11 cellular contexts compared by ENCODE assay signal in the genomic region with DNA sequence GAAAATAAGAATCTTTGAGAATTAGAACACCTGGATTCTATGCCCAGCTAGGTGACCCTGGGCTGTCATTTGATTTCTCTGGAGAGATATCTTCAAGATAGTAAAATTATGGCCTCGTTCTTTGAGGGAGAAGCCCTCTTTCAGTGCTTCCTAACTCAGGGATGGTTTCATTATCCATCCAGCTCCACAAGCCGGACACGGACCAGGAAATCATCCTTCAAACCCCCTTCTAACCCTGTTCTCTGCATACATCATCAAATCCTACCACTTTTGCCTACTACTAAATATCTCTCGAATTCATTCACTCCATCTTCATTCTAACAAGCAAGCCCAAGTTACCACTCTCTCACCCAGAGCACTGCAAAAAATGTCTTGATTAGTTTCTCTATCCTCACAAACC. TPM values are rescaled to one million over a fixed set of nuclear protein-coding genes. Genes with fewer than 3 reads are reported as not detected.
A peak's percentile ranks its signal among the peaks of the same experiment; 100 is the strongest.
DNase-seq lines count a peak whose midpoint lies in the region; ATAC-seq, FAIRE-seq and TF ChIP-seq lines count a peak whose summit lies in the region.
"Had no signal": no experiment of that assay in that cellular context is flagged by ENCODE, and none has a peak within 500 bp of the region (broad histone marks: within the 10 kb centered on the region; RNA-seq: fewer than 3 reads in every experiment).

No MANE protein-coding gene starts in this region.

- peak overlapping the region; percentile 59 for H3K27ac Mint-ChIP-seq in CD8-positive, alpha-beta T cell
- peak overlapping the region in 7 of 9 donors; percentile 5 to 70 (median 47) for H3K27ac Mint-ChIP-seq in naive thymus-derived CD4-positive, alpha-beta T cell

- H3K4me1 Mint-ChIP-seq in CD8-positive, alpha-beta T cell (ENCODE audit: low read depth): peaks cover 55% of the 10 kb centered on the region
- peaks cover 52 to 85% (median 71%) of the 10 kb centered on the region in 7 donors for H3K4me1 Mint-ChIP-seq in naive thymus-derived CD4-positive, alpha-beta T cell

- H3K9ac ChIP-seq in HUES48 (ENCODE audit: low read depth, low read length) (no peak overlapping the region; the same call in 1 of the 2 replicates), K562 (ENCODE audit: insufficient read depth in 1 of 2, low read depth in 2 of 2, low read length in 2 of 2) (no peak overlapping the region)

- 96% methylated on average over 3 of the region's 4 CpGs for WGBS in K562 (ENCODE audit: insufficient coverage, low coverage, missing lambda C conversion rate)

- no peaks in the 10 kb centered on the region for H3K9me3 Mint-ChIP-seq in CD8-positive, alpha-beta T cell
- no peaks in the 10 kb centered on the region for H3K9me3 Mint-ChIP-seq in naive thymus-derived CD4-positive, alpha-beta T cell

- POLR2A ChIA-PET in CD8-positive, alpha-beta T cell (lab: Charles Lee): no interaction called here
- POLR2A ChIA-PET in K562 (lab: Yijun Ruan, JAX): interaction anchor here (0.9 kb wide), 2 partner anchors 20 to 108 kb away, joined by 3 to 4 read pairs; no protein-coding TSS in a partner anchor
- POLR2A ChIA-PET in naive thymus-derived CD4-positive, alpha-beta T cell (lab: Charles Lee): no interaction called here

- no peak overlapping the region for H3K4me3 ChIP-seq in CD8-positive, alpha-beta T cell (ENCODE audit: low read depth, low read length)
- H3K4me3 ChIP-seq in HUES48 (ENCODE audit: low read depth, low read length): no peak overlapping the region
- no peak overlapping the region for H3K4me3 ChIP-seq in K562
- H3K4me3 ChIP-seq in naive thymus-derived CD4-positive, alpha-beta T cell (ENCODE audit: low read length): no peak overlapping the region

- no peak for TF ChIP-seq POLR2A in K562 (conservative IDR thresholded peaks at IDR 0.05)

- no peak for ATAC-seq in CD8-positive, alpha-beta T cell
- ATAC-seq in K562 (no peak), HG02885 (IDR thresholded peaks at IDR 0.05; ENCODE audit: poor library complexity, unreplicated experiment) (no peak)
- ATAC-seq in naive thymus-derived CD4-positive, alpha-beta T cell: no peak
- no peak for ATAC-seq in activated CD4-positive, CD25-positive, alpha-beta regulatory T cell treated with anti-CD3 and anti-CD28 coated beads, Interleukin-2, amount 50 U/mL, for 24 hours

- H4K20me1 ChIP-seq in K562 (replicated peaks; ENCODE audit: control insufficient read depth, insufficient read depth, low read length): no peaks in the 10 kb centered on the region

- H3K36me3 Mint-ChIP-seq in CD8-positive, alpha-beta T cell: peaks cover 29% of the 10 kb centered on the region
- peaks cover 3 to 44% (median 24%) of the 10 kb centered on the region in 5 donors for H3K36me3 Mint-ChIP-seq in naive thymus-derived CD4-positive, alpha-beta T cell

- TF ChIP-seq RAD21 in K562 (CRISPR knock-in tag; conservative IDR thresholded peaks at IDR 0.05 in 1 of 2, IDR thresholded peaks at IDR 0.05 in 1 of 2): no peak

- TF ChIP-seq CTCF in CD8-positive, alpha-beta T cell (IDR thresholded peaks at IDR 0.05): no peak
- no peak for TF ChIP-seq CTCF in K562 (IDR thresholded peaks at IDR 0.05 in 2 of 3, conservative IDR thresholded peaks at IDR 0.05 in 1 of 3; ENCODE audit: insufficient read depth in 2 of 3, low read depth in 1 of 3, low read length in 3 of 3)

- in situ Hi-C loops in K562 (cut with MboI): no loop called here

- peaks cover 33% of the 10 kb centered on the region for H3K4me1 ChIP-seq in CD8-positive, alpha-beta T cell (ENCODE audit: insufficient read depth, low read length)
- peaks cover 69% of the 10 kb centered on the region for H3K4me1 ChIP-seq in HUES48 (ENCODE audit: control insufficient read depth, insufficient read depth, low read length)
- H3K4me1 ChIP-seq in K562 (replicated peaks in 1 of 2; ENCODE audit: control insufficient read depth in 2 of 2, insufficient read depth in 2 of 2, low read length in 2 of 2): no peaks in the 10 kb centered on the region
- peaks cover 14 to 15% of the 10 kb centered on the region in 2 donors for H3K4me1 ChIP-seq in naive thymus-derived CD4-positive, alpha-beta T cell (ENCODE audit: control insufficient read depth in 2 of 2, insufficient read depth in 2 of 2, low read length in 2 of 2)

- TF ChIP-seq EP300 in K562 (IDR thresholded peaks at IDR 0.05; ENCODE audit: low read length): no peak

- FAIRE-seq in K562 (lab: Jason Lieb, UNC): no peak
- FAIRE-seq: small intestine had no signal

- H3K4me2 ChIP-seq in K562 (ENCODE audit: insufficient read depth, low read length): no peak overlapping the region

- H3K27me3 Mint-ChIP-seq in CD8-positive, alpha-beta T cell (ENCODE audit: low read depth): no peaks in the 10 kb centered on the region
- no peaks in the 10 kb centered on the region for H3K27me3 Mint-ChIP-seq in naive thymus-derived CD4-positive, alpha-beta T cell

- no peak overlapping the region for H3K27ac ChIP-seq in CD8-positive, alpha-beta T cell (ENCODE audit: low read depth, low read length)
- H3K27ac ChIP-seq in HUES48 (ENCODE audit: low read depth, low read length): peak overlapping the region; percentile 83
- no peak overlapping the region for H3K27ac ChIP-seq in K562 (ENCODE audit: extremely low read depth, low read depth, low read length)
- no peak overlapping the region for H3K27ac ChIP-seq in naive thymus-derived CD4-positive, alpha-beta T cell (ENCODE audit: low read depth, low read length)

- intact Hi-C loops in CD8-positive, alpha-beta T cell (cut with DNase I, micrococcal nuclease): no loop called here
- intact Hi-C loops in K562 (cut with micrococcal nuclease) (no loop called here), posterior cingulate gyrus (cut with DNase I) (no loop called here)
- intact Hi-C loops in naive thymus-derived CD4-positive, alpha-beta T cell (cut with micrococcal nuclease): loop anchor here in 1 of 2 donors (2.0 kb wide), 1 partner anchor 57 kb away; the partner anchor contains the start of gene MAPKAP1

- CTCF ChIA-PET in CD8-positive, alpha-beta T cell (lab: Charles Lee): interaction anchor here (0.6 kb wide), 1 partner anchor 47 kb away, joined by 4 read pairs; no protein-coding TSS in a partner anchor
- CTCF ChIA-PET in K562 (lab: Yijun Ruan, JAX; ENCODE audit: low intra/inter-chr PET ratio): no interaction called here
- CTCF ChIA-PET in naive thymus-derived CD4-positive, alpha-beta T cell (lab: Charles Lee): no interaction called here

- no peak for DNase-seq in CD8-positive, alpha-beta T cell
- DNase-seq in K562 (ENCODE audit: extremely low read depth in 1 of 4, low spot score in 3 of 4): no peak
- DNase-seq in naive thymus-derived CD4-positive, alpha-beta T cell: no peak
- no peak for DNase-seq in posterior cingulate gyrus
- DNase-seq in dedifferentiated amniotic fluid mesenchymal stem cell (ENCODE audit: extremely low spot score): no peak
- DNase-seq: DND-41, foreskin melanocyte, small intestine had no signal

- H3K9me1 ChIP-seq in K562 (ENCODE audit: control insufficient read depth, insufficient read depth, low read length): no peaks in the 10 kb centered on the region

- H3K27me3 ChIP-seq in CD8-positive, alpha-beta T cell (ENCODE audit: insufficient read depth, low read length): no peaks in the 10 kb centered on the region
- no peaks in the 10 kb centered on the region for H3K27me3 ChIP-seq in HUES48 (ENCODE audit: control insufficient read depth, insufficient read depth, low read length)
- H3K27me3 ChIP-seq in K562 (ENCODE audit: control insufficient read depth in 2 of 2, insufficient read depth in 2 of 2, low read length in 2 of 2): no peaks in the 10 kb centered on the region
- H3K27me3 ChIP-seq in naive thymus-derived CD4-positive, alpha-beta T cell (ENCODE audit: control insufficient read depth in 2 of 2, insufficient read depth in 2 of 2, low read length in 2 of 2): no peaks in the 10 kb centered on the region

- no peaks in the 10 kb centered on the region for H3K36me3 ChIP-seq in CD8-positive, alpha-beta T cell (ENCODE audit: insufficient read depth, low read length)
- H3K36me3 ChIP-seq in HUES48 (ENCODE audit: control insufficient read depth, insufficient read depth, low read length) (0 out of 2 replicates have a peak, but pooled peaks cover 5% of the 10 kb centered on the region), K562 (ENCODE audit: control insufficient read depth, insufficient read depth, low read length) (no peaks in the 10 kb centered on the region)
- no peaks in the 10 kb centered on the region for H3K36me3 ChIP-seq in naive thymus-derived CD4-positive, alpha-beta T cell (ENCODE audit: control insufficient read depth in 2 of 3, insufficient read depth in 3 of 3, low read length in 3 of 3)

- H3K79me2 ChIP-seq in K562 (ENCODE audit: control insufficient read depth, insufficient read depth, low read length): no peaks in the 10 kb centered on the region; the same call in 2 of the 3 replicates

- peak overlapping the region; percentile 2 for H3K4me3 Mint-ChIP-seq in CD8-positive, alpha-beta T cell
- peak overlapping the region in 2 of 10 donors; percentile 1 to 22 for H3K4me3 Mint-ChIP-seq in naive thymus-derived CD4-positive, alpha-beta T cell

- H3K9me3 ChIP-seq in CD8-positive, alpha-beta T cell (ENCODE audit: low read length): no peaks in the 10 kb centered on the region
- H3K9me3 ChIP-seq in HUES48 (ENCODE audit: control insufficient read depth, insufficient read depth, low read length) (no peaks in the 10 kb centered on the region), K562 (replicated peaks; ENCODE audit: control insufficient read depth, insufficient read depth, low read depth, low read length) (no peaks in the 10 kb centered on the region)
- no peaks in the 10 kb centered on the region for H3K9me3 ChIP-seq in naive thymus-derived CD4-positive, alpha-beta T cell (ENCODE audit: control insufficient read depth in 2 of 3, low read length in 3 of 3)

- H2AFZ ChIP-seq in K562 (ENCODE audit: low read depth, low read length): no peak overlapping the region

- BruUV-seq in K562 (replicated peaks; lab: Mats Ljungman, UMichigan): no TSS peak

RNA-seq across cellular contexts. Expression of gene MAPKAP1, which starts 57.2 kb away (rescaled TPM):
- 10 to 100 TPM; 38.2 to 42.7 TPM for total RNA-seq in CD8-positive, alpha-beta T cell
- 75.9 and 114 TPM in 2 replicates for total RNA-seq in K562 (2011; cell fraction: chromatin; rRNA removed; ENCODE audit: low replicate concordance)
- 32.5 and 42.6 TPM in 2 replicates for total RNA-seq in K562 (2011; cell fraction: nucleolus; rRNA removed)
- 70.0 and 87.9 TPM in 2 replicates for total RNA-seq in K562 (2011; cell fraction: nucleoplasm; rRNA removed)
- 74.1 and 75.1 TPM in 2 replicates for total RNA-seq in K562 (2014; rRNA removed)
- 55.3 and 59.6 TPM in 2 replicates for total RNA-seq in K562 (2014; rRNA removed; fragmentation: Illumina TruSeq; extraction: Trizol)
- total RNA-seq in K562 (2015; rRNA removed; fragmentation: Illumina TruSeq; extraction: Trizol): 54.7 and 59.2 TPM in 2 replicates
- total RNA-seq in K562 (2021): 68.1 and 74.3 TPM in 2 replicates
- 68.6 and 82.1 TPM in 2 replicates for polyA plus RNA-seq in K562 (2011; rRNA removed)
- polyA plus RNA-seq in K562 (2011; cell fraction: cytosol; rRNA removed): 52.1 and 65.5 TPM in 2 replicates
- 57.0 and 69.0 TPM in 2 replicates for polyA plus RNA-seq in K562 (2011; cell fraction: nucleus; rRNA removed)
- 50.6 and 60.4 TPM in 2 replicates for polyA plus RNA-seq in K562 (2012)
- polyA plus RNA-seq in K562 (2014; fragmentation: Illumina TruSeq; extraction: Trizol): 61.8 and 80.4 TPM in 2 replicates
- polyA plus RNA-seq in K562 (2014; fragmentation: Nextera tagmentation; extraction: Ambion mirVana): 1 to 10 TPM; 2.6 to 3.3 TPM
- 61.1 and 63.8 TPM in 2 replicates for polyA plus RNA-seq in K562 (2014; rRNA removed)
- 98.5 and 101 TPM in 2 replicates for polyA minus RNA-seq in K562 (2011; rRNA and poly(A)+ RNA removed)
- polyA minus RNA-seq in K562 (2011; cell fraction: cytosol; rRNA and poly(A)+ RNA removed): 20.9 and 21.3 TPM in 2 replicates
- 42.5 and 52.8 TPM in 2 replicates for polyA minus RNA-seq in K562 (2011; cell fraction: nucleus; rRNA and poly(A)+ RNA removed)
- total RNA-seq in naive thymus-derived CD4-positive, alpha-beta T cell: 10 to 100 TPM; 41.3 to 63.8 (median 55.8) TPM
- 10 to 100 TPM; 52.5 to 73.6 TPM for polyA plus RNA-seq in naive thymus-derived CD4-positive, alpha-beta T cell
